Comparison of ENCODE assay signal across 23 cellular contexts in the genomic region with DNA sequence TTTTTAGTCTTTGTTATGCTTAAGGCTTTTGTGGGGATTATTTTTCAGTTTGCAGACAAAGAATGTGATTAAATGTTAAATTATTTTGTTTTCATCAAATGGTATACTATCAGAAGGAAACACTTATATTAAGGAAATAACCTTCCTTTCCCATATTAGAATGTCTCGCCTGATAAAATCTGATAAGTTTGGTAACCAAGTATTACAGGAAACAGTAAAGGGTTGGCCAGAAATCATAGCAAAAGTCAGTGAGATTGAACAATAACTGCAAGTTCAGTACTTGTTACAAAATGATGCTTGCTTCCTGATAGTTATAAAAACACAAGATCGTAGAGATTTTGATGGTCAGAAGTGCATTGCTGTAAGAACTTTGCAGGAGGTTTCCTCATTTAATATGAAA. TPM values are rescaled to one million over a fixed set of nuclear protein-coding genes. Genes with fewer than 3 reads are reported as not detected.
"Had no signal": no experiment of that assay in that cellular context is flagged by ENCODE, and none has a peak within 500 bp of the region (broad histone marks: within the 10 kb centered on the region; RNA-seq: fewer than 3 reads in every experiment).

No MANE protein-coding gene starts in this region.

- DNase-seq: activated CD4-positive, alpha-beta T cell treated with anti-CD3 and anti-CD28 coated beads for 4 hours; activated CD8-positive, alpha-beta memory T cell treated with anti-CD3 and anti-CD28 coated beads, Interleukin-2, amount 50 U/mL, for 4 hours; activated CD8-positive, alpha-beta T cell treated with anti-CD3 and anti-CD28 coated beads for 36 hours; activated effector memory CD4-positive, alpha-beta T cell treated with Interleukin-2 at 50 U/mL for 16 hours; activated naive CD4-positive, alpha-beta T cell; aorta; caudate nucleus; Karpas-422; NCI-H1105 treated with DMSO at 0.1 percent for 48 hours; NCI-H1436 treated with DMSO at 0.1 percent for 48 hours; NCI-H187; NCI-H2081; NCI-H446; NCI-H524; PC-3; SHP77 had no signal

- H3K9me3 ChIP-seq: breast epithelium, SJSA1 had no signal

- H3K27ac Mint-ChIP-seq: activated T-helper 1 cell treated with anti-CD3 and anti-CD28 coated beads, Interleukin-12 subunit alpha, Interleukin-12 subunit beta, Interleukin-2, Interleukin-4 antibody, amounts not matched to agents 30 ng/mL and 10 ng/mL and 1 ng/mL, durations not matched to agents 14 hours and 24 hours and 36 hours had no signal

- H3K36me3 ChIP-seq: breast epithelium had no signal

- H3K4me3 Mint-ChIP-seq: activated CD8-positive, alpha-beta T cell treated with anti-CD3 and anti-CD28 coated beads for 36 hours; activated naive CD4-positive, alpha-beta T cell treated with anti-CD3 and anti-CD28 coated beads, Interleukin-2, amount 50 U/mL, for 24 hours; activated T-helper 1 cell treated with anti-CD3 and anti-CD28 coated beads, Interleukin-12 subunit alpha, Interleukin-12 subunit beta, Interleukin-2, Interleukin-4 antibody, amounts not matched to agents 30 ng/mL and 10 ng/mL and 1 ng/mL, durations not matched to agents 14 hours and 24 hours and 36 hours had no signal

- H3K27ac ChIP-seq: breast epithelium, SJSA1 had no signal

- H3K4me1 ChIP-seq: breast epithelium had no signal

- ATAC-seq: activated CD4-positive, CD25-positive, alpha-beta regulatory T cell treated with anti-CD3 and anti-CD28 coated beads, Interleukin-2, amount 50 U/mL, for 24 hours; activated CD8-positive, alpha-beta T cell treated with anti-CD3 and anti-CD28 coated beads for 36 hours; PC-3 had no signal

- H3K4me3 ChIP-seq: breast epithelium, SJSA1 had no signal

- H3K27me3 Mint-ChIP-seq: activated CD8-positive, alpha-beta T cell treated with anti-CD3 and anti-CD28 coated beads for 36 hours; activated naive CD4-positive, alpha-beta T cell treated with anti-CD3 and anti-CD28 coated beads, Interleukin-2, amount 50 U/mL, for 24 hours had no signal

- H3K9me3 Mint-ChIP-seq: activated CD8-positive, alpha-beta T cell treated with anti-CD3 and anti-CD28 coated beads for 36 hours; activated naive CD4-positive, alpha-beta T cell treated with anti-CD3 and anti-CD28 coated beads, Interleukin-2, amount 50 U/mL, for 24 hours; activated T-helper 1 cell treated with anti-CD3 and anti-CD28 coated beads, Interleukin-12 subunit alpha, Interleukin-12 subunit beta, Interleukin-2, Interleukin-4 antibody, amounts not matched to agents 30 ng/mL and 10 ng/mL and 1 ng/mL, durations not matched to agents 14 hours and 24 hours and 36 hours had no signal

- FAIRE-seq: RCC 7860 had no signal

- H3K27me3 ChIP-seq: breast epithelium, SJSA1 had no signal

RNA-seq across cellular contexts. Expression of gene FABP2, which starts 40.6 kb away (rescaled TPM):
- total RNA-seq: activated CD8-positive, alpha-beta T cell treated with anti-CD3 and anti-CD28 coated beads for 36 hours; activated T-helper 1 cell treated with anti-CD3 and anti-CD28 coated beads, Interleukin-12 subunit alpha, Interleukin-12 subunit beta, Interleukin-2, Interleukin-4 antibody, amounts not matched to agents 30 ng/mL and 10 ng/mL and 1 ng/mL, durations not matched to agents 14 hours and 24 hours and 36 hours; aorta; breast epithelium; PC-3; SJSA1; T-helper 2 cell treated with Interferon-gamma antibody and Interleukin-4, amounts not matched to agents 100 ng/mL and 5 ng/mL, for 36 hours had no signal
